1 cellular context compared by ENCODE assay signal in genomic region chr2:232888839-232889529, GRCh38.
TF ChIP-seq lines count a peak whose summit lies in the region.

No MANE protein-coding gene starts in this region.

TF ChIP-seq in IMR-90, 13 proteins besides CTCF, POLR2A, EP300 and RAD21:
- TF ChIP-seq USF2 (IDR thresholded peaks at IDR 0.05; ENCODE audit: low read depth, low read length) (no peak), FOS (IDR thresholded peaks at IDR 0.05; ENCODE audit: low read depth, low read length) (no peak), RFX5 (IDR thresholded peaks at IDR 0.05; ENCODE audit: low read depth, low read length) (no peak), ELK1 (IDR thresholded peaks at IDR 0.05; ENCODE audit: borderline replicate concordance, low read depth, low read length) (no peak), SMC3 (IDR thresholded peaks at IDR 0.05; ENCODE audit: low read depth, low read length) (no peak), CEBPB (IDR thresholded peaks at IDR 0.05; ENCODE audit: low read depth, low read length) (no peak), MXI1 (IDR thresholded peaks at IDR 0.05; ENCODE audit: borderline replicate concordance, low read depth, low read length) (no peak), MAZ (IDR thresholded peaks at IDR 0.05; ENCODE audit: borderline replicate concordance, low read depth, low read length) (no peak), BHLHE40 (IDR thresholded peaks at IDR 0.05; ENCODE audit: low read depth, low read length) (no peak), RCOR1 (IDR thresholded peaks at IDR 0.05; ENCODE audit: insufficient replicate concordance, low read length) (no peak), CHD1 (IDR thresholded peaks at IDR 0.05; ENCODE audit: low read depth, low read length) (no peak), NFE2L2 (IDR thresholded peaks at IDR 0.05; ENCODE audit: low read depth, low read length) (no peak), MAFK (IDR thresholded peaks at IDR 0.05; ENCODE audit: low read depth, low read length) (no peak)
